In the genomic region with DNA sequence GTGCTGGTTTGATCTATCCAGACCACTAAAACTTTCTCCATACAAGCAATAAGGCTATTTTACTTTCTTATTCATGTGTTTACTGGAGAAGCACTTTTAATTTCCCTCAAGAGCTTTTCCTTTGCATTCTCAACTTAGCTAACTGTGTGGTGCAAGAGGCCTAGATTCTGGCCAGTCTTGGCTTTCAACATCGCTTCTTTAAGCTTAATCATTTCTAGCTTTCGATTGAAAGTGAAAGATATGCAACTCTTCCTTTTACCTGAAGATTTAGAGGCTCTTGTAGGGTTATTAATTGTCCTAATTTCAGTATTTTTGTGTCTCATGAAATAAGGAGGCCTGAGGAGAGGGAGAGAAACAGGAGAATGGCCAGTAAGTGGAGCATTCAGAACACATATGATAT, we compare ENCODE assay signal across 25 cellular contexts.
DNase-seq lines count a peak whose midpoint lies in the region; ATAC-seq and TF ChIP-seq lines count a peak whose summit lies in the region.
"Had no signal": no experiment of that assay in that cellular context is flagged by ENCODE, and none has a peak within 500 bp of the region (broad histone marks: within the 10 kb centered on the region; RNA-seq: fewer than 3 reads in every experiment).

No MANE protein-coding gene starts in this region.

- no peaks in the 10 kb centered on the region for H3K27me3 Mint-ChIP-seq in GM23338 (ENCODE audit: insufficient read depth, low read depth, poor library complexity)
- peaks cover 0 to 2% of the 10 kb centered on the region in 2 donors for H3K27me3 Mint-ChIP-seq in natural killer cell (ENCODE audit: low read depth in 2 of 2)
- no peaks in the 10 kb centered on the region for H3K27me3 Mint-ChIP-seq in activated naive CD4-positive, alpha-beta T cell treated with anti-CD3 and anti-CD28 coated beads, Interleukin-2, amount 10 ng/mL, durations not matched to agents 7 days and 5 days
- peaks cover 0 to 2% (median 0%) of the 10 kb centered on the region in 3 donors for H3K27me3 Mint-ChIP-seq in immature natural killer cell (ENCODE audit: low read depth in 3 of 3)
- H3K27me3 Mint-ChIP-seq: naive thymus-derived CD4-positive, alpha-beta T cell; stimulated activated naive CD8-positive, alpha-beta T cell treated with anti-CD3 and anti-CD28 coated beads, Interleukin-15, amount 100 ng/mL, for 72 hours had no signal

- no peaks in the 10 kb centered on the region for H3F3A ChIP-seq in GM23338 (replicated peaks; ENCODE audit: low read depth)

- H3K79me2 ChIP-seq in GM23338 (replicated peaks; ENCODE audit: insufficient read depth): no peaks in the 10 kb centered on the region

- ATAC-seq in GM18502 (IDR thresholded peaks at IDR 0.05; ENCODE audit: poor library complexity, unreplicated experiment) (peak; percentile 72), GM19463 (IDR thresholded peaks at IDR 0.05; ENCODE audit: unreplicated experiment) (peak; percentile 49), GM23338 (no peak), HG03575 (IDR thresholded peaks at IDR 0.05; ENCODE audit: extremely low read depth, insufficient number of reproducible peaks, low FRiP score, unreplicated experiment) (peak; percentile 37), natural killer cell (no peak), left ventricle myocardium superior (no peak)
- ATAC-seq: CD8-positive, alpha-beta T cell; heart left ventricle; naive thymus-derived CD4-positive, alpha-beta T cell; stimulated activated naive CD8-positive, alpha-beta T cell treated with anti-CD3 and anti-CD28 coated beads, Interleukin-15, amount 100 ng/mL, for 72 hours had no signal

- TF ChIP-seq CTCF in GM23338 (conservative IDR thresholded peaks at IDR 0.05; ENCODE audit: low read depth in 2 of 2) (no peak), natural killer cell (IDR thresholded peaks at IDR 0.05) (no peak)

- H3K4me3 Mint-ChIP-seq in GM23338 (no peak overlapping the region), natural killer cell (no peak overlapping the region), immature natural killer cell (no peak overlapping the region)
- no peak overlapping the region for H3K4me3 Mint-ChIP-seq in activated naive CD4-positive, alpha-beta T cell treated with anti-CD3 and anti-CD28 coated beads, Interleukin-2, amount 10 ng/mL, durations not matched to agents 7 days and 5 days
- H3K4me3 Mint-ChIP-seq: activated naive CD8-positive, alpha-beta T cell treated with anti-CD3 and anti-CD28 coated beads, Interleukin-2, amount 10 ng/mL, durations not matched to agents 7 days and 5 days; CD8-positive, alpha-beta T cell; HFFc6; naive thymus-derived CD4-positive, alpha-beta T cell; stimulated activated naive CD8-positive, alpha-beta T cell treated with anti-CD3 and anti-CD28 coated beads, Interleukin-15, amount 100 ng/mL, for 72 hours had no signal

- H3K36me3 ChIP-seq in GM23338 (ENCODE audit: insufficient read depth): peaks cover 3% of the 10 kb centered on the region
- H3K36me3 ChIP-seq: heart left ventricle, MG63, right atrium auricular region, tibial artery had no signal

- H3K36me3 Mint-ChIP-seq in GM23338 (ENCODE audit: low read depth): peaks cover 11% of the 10 kb centered on the region
- peaks cover 8% of the 10 kb centered on the region for H3K36me3 Mint-ChIP-seq in natural killer cell
- no peaks in the 10 kb centered on the region for H3K36me3 Mint-ChIP-seq in activated naive CD4-positive, alpha-beta T cell treated with anti-CD3 and anti-CD28 coated beads, Interleukin-2, amount 10 ng/mL, durations not matched to agents 7 days and 5 days
- peaks cover 3 to 8% (median 4%) of the 10 kb centered on the region in 3 donors for H3K36me3 Mint-ChIP-seq in immature natural killer cell
- H3K36me3 Mint-ChIP-seq: CD8-positive, alpha-beta T cell had no signal

- H3K27ac Mint-ChIP-seq in GM23338 (no peak overlapping the region), natural killer cell (no peak overlapping the region), immature natural killer cell (no peak overlapping the region)
- H3K27ac Mint-ChIP-seq in activated naive CD4-positive, alpha-beta T cell treated with anti-CD3 and anti-CD28 coated beads, Interleukin-2, amount 10 ng/mL, durations not matched to agents 7 days and 5 days: no peak overlapping the region
- H3K27ac Mint-ChIP-seq: activated naive CD8-positive, alpha-beta T cell treated with anti-CD3 and anti-CD28 coated beads, Interleukin-2, amount 10 ng/mL, durations not matched to agents 7 days and 5 days; CD8-positive, alpha-beta T cell; HFFc6; naive thymus-derived CD4-positive, alpha-beta T cell; stimulated activated naive CD8-positive, alpha-beta T cell treated with anti-CD3 and anti-CD28 coated beads, Interleukin-15, amount 100 ng/mL, for 72 hours had no signal

- H3K9me2 ChIP-seq in GM23338 (ENCODE audit: insufficient read depth): no peaks in the 10 kb centered on the region
- H3K9me2 ChIP-seq: SK-N-SH had no signal

- no peaks in the 10 kb centered on the region for H3K27me3 ChIP-seq in GM23338 (ENCODE audit: insufficient read depth)
- H3K27me3 ChIP-seq: heart left ventricle, MG63, right atrium auricular region, tibial artery had no signal

- H4K20me1 ChIP-seq in GM23338 (replicated peaks; ENCODE audit: insufficient read depth): no peaks in the 10 kb centered on the region

- H3K4me1 ChIP-seq in GM23338 (ENCODE audit: insufficient read depth): peaks cover 17% of the 10 kb centered on the region
- H3K4me1 ChIP-seq: heart left ventricle, right atrium auricular region, tibial artery had no signal

- H2AFZ ChIP-seq in GM23338: 0 out of 2 replicates have a peak overlapping the region, but pooled peaks have one; percentile 35

- no peak overlapping the region for H3K27ac ChIP-seq in GM23338 (ENCODE audit: low read depth)
- H3K27ac ChIP-seq: heart left ventricle, right atrium auricular region, tibial artery had no signal

- CTCF ChIA-PET in activated naive CD4-positive, alpha-beta T cell treated with anti-CD3 and anti-CD28 coated beads, Interleukin-2, amount 10 ng/mL, durations not matched to agents 7 days and 5 days (lab: Charles Lee): interaction anchor here (1.7 kb wide), 1 partner anchor 359 kb away, joined by 8 read pairs; no protein-coding TSS in a partner anchor

- intact Hi-C loops in natural killer cell (cut with micrococcal nuclease): no loop called here
- intact Hi-C loops in left ventricle myocardium superior (cut with micrococcal nuclease): no loop called here

- DNase-seq in GM23338 (ENCODE audit: low spot score) (no peak), natural killer cell (no peak), left ventricle myocardium superior (no peak), immature natural killer cell (no peak)
- DNase-seq in activated naive CD4-positive, alpha-beta T cell treated with anti-CD3 and anti-CD28 coated beads, Interleukin-2, amount 10 ng/mL, durations not matched to agents 7 days and 5 days: no peak
- DNase-seq: activated CD4-positive, alpha-beta T cell treated with anti-CD3 and anti-CD28 coated beads, Interleukin-2, amount 50 U/mL, for 4 hours; activated CD8-positive, alpha-beta memory T cell treated with anti-CD3 and anti-CD28 coated beads, Interleukin-2, amount 50 U/mL, for 4 hours; activated naive CD8-positive, alpha-beta T cell treated with anti-CD3 and anti-CD28 coated beads, Interleukin-2, amount 10 ng/mL, durations not matched to agents 7 days and 5 days; AML-193; CD8-positive, alpha-beta T cell; cerebellar nuclear complex; DMS153; heart left ventricle; HFFc6; MG63; naive thymus-derived CD4-positive, alpha-beta T cell; NCI-H1417 treated with DMSO at 0.1 percent for 48 hours; SK-N-SH; stimulated activated CD4-positive, alpha-beta T cell treated with anti-CD3 and anti-CD28 coated beads, Interleukin-12 subunit alpha, Interleukin-12 subunit beta, amount 100 ng/mL, for 4 hours; stimulated activated naive CD8-positive, alpha-beta T cell treated with anti-CD3 and anti-CD28 coated beads, Interleukin-15, amount 100 ng/mL, for 72 hours; tibial artery had no signal

- H3K4me1 Mint-ChIP-seq in GM23338: peaks cover 23% of the 10 kb centered on the region
- H3K4me1 Mint-ChIP-seq in natural killer cell: no peaks in the 10 kb centered on the region
- H3K4me1 Mint-ChIP-seq in activated naive CD4-positive, alpha-beta T cell treated with anti-CD3 and anti-CD28 coated beads, Interleukin-2, amount 10 ng/mL, durations not matched to agents 7 days and 5 days: no peaks in the 10 kb centered on the region
- H3K4me1 Mint-ChIP-seq in immature natural killer cell: no peaks in the 10 kb centered on the region

- H3K9me3 Mint-ChIP-seq in GM23338 (peaks cover 11% of the 10 kb centered on the region), natural killer cell (peaks cover 0 to 2% of the 10 kb centered on the region in 2 donors), immature natural killer cell (peaks cover 0 to 8% (median 5%) of the 10 kb centered on the region in 6 donors)
- peaks cover 7% of the 10 kb centered on the region for H3K9me3 Mint-ChIP-seq in activated naive CD4-positive, alpha-beta T cell treated with anti-CD3 and anti-CD28 coated beads, Interleukin-2, amount 10 ng/mL, durations not matched to agents 7 days and 5 days

- no peak overlapping the region for H3K4me3 ChIP-seq in GM23338
- H3K4me3 ChIP-seq: heart left ventricle, MG63, right atrium auricular region, tibial artery had no signal

- no peak overlapping the region for H3K4me2 ChIP-seq in GM23338
- H3K4me2 ChIP-seq: SK-N-SH had no signal

Comparison
In these comparisons a context has a peak if more than half of its experiments do, and no peak if none do; other contexts are left out.
1. ATAC-seq: peak in GM18502 (single experiment), GM19463 (single experiment) and HG03575 (single experiment); none in GM23338 (single experiment), natural killer cell (0 of 3) and left ventricle myocardium superior (single experiment).